9 cellular contexts compared by ENCODE assay signal in genomic region chr1:43532716-43533115, GRCh38. TPM values are rescaled to one million over a fixed set of nuclear protein-coding genes. Genes with fewer than 3 reads are reported as not detected.
DNase-seq lines count a peak whose midpoint lies in the region; ATAC-seq and TF ChIP-seq lines count a peak whose summit lies in the region.
"Had no signal": no experiment of that assay in that cellular context is flagged by ENCODE, and none has a peak within 500 bp of the region (broad histone marks: within the 10 kb centered on the region; RNA-seq: fewer than 3 reads in every experiment).

No MANE protein-coding gene starts in this region.

- no peak overlapping the region for H3K27ac ChIP-seq in smooth muscle cell (ENCODE audit: low read depth)

- H3K4me3 Mint-ChIP-seq in activated T-helper 1 cell treated with anti-CD3 and anti-CD28 coated beads, Interleukin-12 subunit alpha, Interleukin-12 subunit beta, Interleukin-2, Interleukin-4 antibody, amounts not matched to agents 30 ng/mL and 10 ng/mL and 1 ng/mL, durations not matched to agents 14 hours and 24 hours and 36 hours = peak overlapping the region; percentile 86

- no peak overlapping the region for H3K9ac ChIP-seq in smooth muscle cell (ENCODE audit: low read depth)

- WGBS in smooth muscle cell (ENCODE audit: low lambda C conversion rate) = 72% methylated on average over 5 of the region's 5 CpGs

- H4K20me1 ChIP-seq in smooth muscle cell (ENCODE audit: low read depth) = peaks cover 59% of the 10 kb centered on the region

- ATAC-seq in GM18520 (IDR thresholded peaks at IDR 0.05; ENCODE audit: unreplicated experiment) = no peak

- peaks cover 21% of the 10 kb centered on the region for H3K4me1 Mint-ChIP-seq in activated T-helper 1 cell treated with anti-CD3 and anti-CD28 coated beads, Interleukin-12 subunit alpha, Interleukin-12 subunit beta, Interleukin-2, Interleukin-4 antibody, amounts not matched to agents 30 ng/mL and 10 ng/mL and 1 ng/mL, durations not matched to agents 14 hours and 24 hours and 36 hours (ENCODE audit: low read depth)

- H3K9me3 ChIP-seq in HAP-1 (no peaks in the 10 kb centered on the region), iPS-18c (ENCODE audit: control insufficient read depth, insufficient read depth, low read length) (no peaks in the 10 kb centered on the region), smooth muscle cell (replicated peaks; ENCODE audit: low read depth) (no peaks in the 10 kb centered on the region)

- no peak for TF ChIP-seq CTCF in smooth muscle cell (IDR thresholded peaks at IDR 0.05; ENCODE audit: borderline replicate concordance, insufficient read depth, poor library complexity, severe bottlenecking)

- H3K27ac Mint-ChIP-seq in activated T-helper 1 cell treated with anti-CD3 and anti-CD28 coated beads, Interleukin-12 subunit alpha, Interleukin-12 subunit beta, Interleukin-2, Interleukin-4 antibody, amounts not matched to agents 30 ng/mL and 10 ng/mL and 1 ng/mL, durations not matched to agents 14 hours and 24 hours and 36 hours = peak overlapping the region; percentile 62

- H2AFZ ChIP-seq in smooth muscle cell (ENCODE audit: low read depth) = no peak overlapping the region

- in situ Hi-C loops in HAP-1 (cut with MboI; ENCODE audit: low sequenced_read_pairs) = loop anchor here (25.0 kb wide), 1 partner anchor 405 kb away; the partner anchor contains the start of genes ARTN and IPO13

- no peaks in the 10 kb centered on the region for H3K9me3 Mint-ChIP-seq in activated T-helper 1 cell treated with anti-CD3 and anti-CD28 coated beads, Interleukin-12 subunit alpha, Interleukin-12 subunit beta, Interleukin-2, Interleukin-4 antibody, amounts not matched to agents 30 ng/mL and 10 ng/mL and 1 ng/mL, durations not matched to agents 14 hours and 24 hours and 36 hours

- H3K4me3 ChIP-seq in HAP-1 = peak overlapping the region; percentile 59
- 0 out of 2 replicates have a peak overlapping the region, but pooled peaks have one; percentile 26 for H3K4me3 ChIP-seq in iPS-18c (ENCODE audit: insufficient read depth, low read depth, low read length)
- H3K4me3 ChIP-seq in smooth muscle cell = peak overlapping the region; percentile 83

- peaks cover 3% of the 10 kb centered on the region for H3K36me3 Mint-ChIP-seq in activated T-helper 1 cell treated with anti-CD3 and anti-CD28 coated beads, Interleukin-12 subunit alpha, Interleukin-12 subunit beta, Interleukin-2, Interleukin-4 antibody, amounts not matched to agents 30 ng/mL and 10 ng/mL and 1 ng/mL, durations not matched to agents 14 hours and 24 hours and 36 hours (ENCODE audit: low read depth)

- H3K27me3 ChIP-seq in HAP-1 (ENCODE audit: low read depth) (no peaks in the 10 kb centered on the region), smooth muscle cell (ENCODE audit: low read depth) (no peaks in the 10 kb centered on the region)

- peaks cover 41% of the 10 kb centered on the region for H3K27me3 Mint-ChIP-seq in activated T-helper 1 cell treated with anti-CD3 and anti-CD28 coated beads, Interleukin-12 subunit alpha, Interleukin-12 subunit beta, Interleukin-2, Interleukin-4 antibody, amounts not matched to agents 30 ng/mL and 10 ng/mL and 1 ng/mL, durations not matched to agents 14 hours and 24 hours and 36 hours (ENCODE audit: insufficient read depth)

- peak overlapping the region; percentile 94 for H3K4me2 ChIP-seq in smooth muscle cell

- no peak for DNase-seq in HAP-1 (ENCODE audit: low spot score in 2 of 2)
- DNase-seq in activated T-helper 1 cell treated with anti-CD3 and anti-CD28 coated beads, Interleukin-12 subunit alpha, Interleukin-12 subunit beta, Interleukin-2, Interleukin-4 antibody, amounts not matched to agents 30 ng/mL and 10 ng/mL and 1 ng/mL, durations not matched to agents 14 hours and 24 hours and 36 hours (ENCODE audit: low spot score) = no peak
- no peak for DNase-seq in smooth muscle cell (lab: John Stamatoyannopoulos, UW; ENCODE audit: unreplicated experiment)
- no peak for DNase-seq in RPMI8226
- DNase-seq in NOMO-1 (lab: John Stamatoyannopoulos, UW; ENCODE audit: unreplicated experiment in 2 of 2) = no peak
- no peak for DNase-seq in COR-L47 (lab: John Stamatoyannopoulos, UW)
- DNase-seq: NCI-H2029 had no signal

- H3K36me3 ChIP-seq in HAP-1 (replicated peaks) = no peaks in the 10 kb centered on the region
- no peaks in the 10 kb centered on the region for H3K36me3 ChIP-seq in smooth muscle cell (ENCODE audit: low read depth)

- peaks cover 9% of the 10 kb centered on the region for H3F3A ChIP-seq in smooth muscle cell (ENCODE audit: low read depth)

- intact Hi-C loops in activated T-helper 1 cell treated with anti-CD3 and anti-CD28 coated beads, Interleukin-12 subunit alpha, Interleukin-12 subunit beta, Interleukin-2, Interleukin-4 antibody, amounts not matched to agents 30 ng/mL and 10 ng/mL and 1 ng/mL, durations not matched to agents 14 hours and 24 hours and 36 hours (cut with micrococcal nuclease) = no loop called here

- peaks cover 44% of the 10 kb centered on the region for H3K79me2 ChIP-seq in smooth muscle cell (ENCODE audit: low read depth)

- H3K4me1 ChIP-seq in HAP-1 (peaks cover 7% of the 10 kb centered on the region), smooth muscle cell (ENCODE audit: low read depth) (peaks cover 25% of the 10 kb centered on the region)

RNA-seq across cellular contexts. Expression of gene PTPRF, which starts 2.0 kb away (rescaled TPM):
- 0.69 and 0.93 TPM in 2 replicates for total RNA-seq in activated T-helper 1 cell treated with anti-CD3 and anti-CD28 coated beads, Interleukin-12 subunit alpha, Interleukin-12 subunit beta, Interleukin-2, Interleukin-4 antibody, amounts not matched to agents 30 ng/mL and 10 ng/mL and 1 ng/mL, durations not matched to agents 14 hours and 24 hours and 36 hours
- total RNA-seq in smooth muscle cell = 51.5 and 71.0 TPM in 2 replicates
- 39.9 and 69.9 TPM in 2 replicates for polyA plus RNA-seq in smooth muscle cell

Comparison
In these comparisons a context has a peak if more than half of its experiments do, and no peak if none do; other contexts are left out.
1. H3K4me3 ChIP-seq: peak in every context shown above with its lines; median percentile 83 in smooth muscle cell; 59 in HAP-1; 26 in iPS-18c.
2. RNA of gene PTPRF, which starts 2.0 kb away (total RNA-seq): 51.5 to 71.0 TPM in smooth muscle cell; 0.69 to 0.93 TPM in activated T-helper 1 cell treated with anti-CD3 and anti-CD28 coated beads, Interleukin-12 subunit alpha, Interleukin-12 subunit beta, Interleukin-2, Interleukin-4 antibody, amounts not matched to agents 30 ng/mL and 10 ng/mL and 1 ng/mL, durations not matched to agents 14 hours and 24 hours and 36 hours; every median in the first group is over 10 times any median in the second.